Comparison of ENCODE assay signal across 31 cellular contexts in genomic region chr9:9783211-9783610, GRCh38.
"Had no signal": no experiment of that assay in that cellular context is flagged by ENCODE, and none has a peak within 500 bp of the region (broad histone marks: within the 10 kb centered on the region; RNA-seq: fewer than 3 reads in every experiment).

No MANE protein-coding gene starts in this region.

- H2AFZ ChIP-seq: neural progenitor cell, parathyroid adenoma had no signal

- FAIRE-seq: islet of Langerhans, kidney had no signal

- H3K9ac ChIP-seq: neural progenitor cell, parathyroid adenoma had no signal

- DNase-seq: hypothalamus; immature natural killer cell; kidney; left colon; left lung; lower lobe of right lung; mammary epithelial cell; mesendoderm; naive B cell; natural killer cell; nephron progenitor cell; occipital lobe; right lobe of liver; stimulated activated CD4-positive, alpha-beta T cell treated with anti-CD3 and anti-CD28 coated beads, Interleukin-1b, Interleukin-23, amount 100 ng/mL, for 48 hours; stimulated activated CD4-positive, alpha-beta T cell treated with anti-CD3 and anti-CD28 coated beads, Interleukin-2, amount 100 ng/mL, for 48 hours; stimulated activated CD4-positive, alpha-beta T cell treated with anti-CD3 and anti-CD28 coated beads, Interleukin-4, amount 100 ng/mL, for 4 hours; stimulated activated CD8-positive, alpha-beta memory T cell treated with anti-CD3 and anti-CD28 coated beads, Interleukin-4, amount 100 ng/mL, for 48 hours; stimulated activated naive CD4-positive, alpha-beta T cell treated with Interleukin-2 at 50 U/mL for 16 hours; stimulated activated naive CD8-positive, alpha-beta T cell treated with anti-CD3 and anti-CD28 coated beads, Interleukin-15, amount 100 ng/mL, for 72 hours; substantia nigra; testis; thyroid gland; transverse colon; upper lobe of left lung had no signal

- H3K4me3 ChIP-seq: left lung, lower lobe of right lung, neural progenitor cell, right atrium auricular region, right lobe of liver, smooth muscle cell, testis, thyroid gland, transverse colon, upper lobe of left lung, vagina had no signal

- H3K4me1 ChIP-seq: left lung, lower lobe of right lung, neural progenitor cell, parathyroid adenoma, right atrium auricular region, right lobe of liver, testis, transverse colon, upper lobe of left lung, vagina had no signal

- H3K4me2 ChIP-seq: neural progenitor cell, smooth muscle cell had no signal

- H3K79me2 ChIP-seq: parathyroid adenoma had no signal

- H3K27me3 ChIP-seq: left lung, neural progenitor cell, neutrophil, right atrium auricular region, right lobe of liver, testis, thyroid gland, transverse colon, upper lobe of left lung, vagina had no signal

- H3K36me3 ChIP-seq: left lung, lower lobe of right lung, neural progenitor cell, neutrophil, right atrium auricular region, right lobe of liver, thyroid gland, transverse colon, upper lobe of left lung, vagina had no signal

- H3K9me3 ChIP-seq: left lung, lower lobe of right lung, neutrophil, right atrium auricular region, right lobe of liver, testis, thyroid gland, transverse colon, upper lobe of left lung, vagina had no signal

- H3K27ac ChIP-seq: left lung, lower lobe of right lung, neural progenitor cell, neutrophil, parathyroid adenoma, right atrium auricular region, right lobe of liver, testis, thyroid gland, transverse colon, upper lobe of left lung, vagina had no signal
